1 cellular context compared by ENCODE assay signal in the genomic region with DNA sequence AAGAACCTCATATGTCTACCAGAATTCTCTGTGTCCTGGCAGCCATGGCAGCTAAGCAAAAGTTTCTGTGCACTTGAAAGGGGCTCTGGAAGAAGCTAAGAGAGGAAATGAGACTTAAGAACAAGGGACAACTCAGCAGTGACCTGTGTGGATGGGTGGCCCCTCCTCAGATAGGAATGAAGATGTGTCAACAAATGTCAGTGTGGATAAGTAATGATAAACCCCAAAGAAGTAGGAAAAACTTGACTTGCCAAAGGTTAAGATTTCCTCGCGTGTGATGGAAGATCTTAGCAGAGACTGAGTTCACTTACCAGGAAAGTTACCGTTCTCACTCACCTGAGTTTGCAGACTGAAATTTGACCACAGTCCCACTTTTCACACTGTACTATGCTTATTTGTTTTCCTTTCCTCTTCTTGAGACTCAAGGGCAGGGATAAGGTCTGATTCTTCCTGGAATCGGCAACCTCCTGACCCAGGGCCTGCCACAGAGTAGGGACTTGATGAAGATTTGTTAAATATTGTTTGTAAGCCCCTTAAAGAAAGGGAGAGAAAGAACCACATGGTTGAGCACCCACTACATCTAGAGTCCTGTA.
TF ChIP-seq lines count a peak whose summit lies in the region.

No MANE protein-coding gene starts in this region.

TF ChIP-seq in HEK293, 187 proteins besides CTCF, POLR2A, EP300 and RAD21:
- no peak for TF ChIP-seq ZNF404 (tag by site-specific recombination; IDR thresholded peaks at IDR 0.05)
- no peak for TF ChIP-seq ZNF433 (tag by site-specific recombination; IDR thresholded peaks at IDR 0.05; ENCODE audit: low read depth)
- no peak for TF ChIP-seq ZNF112 (tag by site-specific recombination; IDR thresholded peaks at IDR 0.05)
- no peak for TF ChIP-seq ZNF658 (tag by site-specific recombination; IDR thresholded peaks at IDR 0.05)
- TF ChIP-seq ZNF76 (tag by site-specific recombination; IDR thresholded peaks at IDR 0.05; ENCODE audit: borderline replicate concordance, low read depth) = no peak
- TF ChIP-seq ZFP37 (tag by site-specific recombination; IDR thresholded peaks at IDR 0.05) = no peak
- TF ChIP-seq, protein P1, sequence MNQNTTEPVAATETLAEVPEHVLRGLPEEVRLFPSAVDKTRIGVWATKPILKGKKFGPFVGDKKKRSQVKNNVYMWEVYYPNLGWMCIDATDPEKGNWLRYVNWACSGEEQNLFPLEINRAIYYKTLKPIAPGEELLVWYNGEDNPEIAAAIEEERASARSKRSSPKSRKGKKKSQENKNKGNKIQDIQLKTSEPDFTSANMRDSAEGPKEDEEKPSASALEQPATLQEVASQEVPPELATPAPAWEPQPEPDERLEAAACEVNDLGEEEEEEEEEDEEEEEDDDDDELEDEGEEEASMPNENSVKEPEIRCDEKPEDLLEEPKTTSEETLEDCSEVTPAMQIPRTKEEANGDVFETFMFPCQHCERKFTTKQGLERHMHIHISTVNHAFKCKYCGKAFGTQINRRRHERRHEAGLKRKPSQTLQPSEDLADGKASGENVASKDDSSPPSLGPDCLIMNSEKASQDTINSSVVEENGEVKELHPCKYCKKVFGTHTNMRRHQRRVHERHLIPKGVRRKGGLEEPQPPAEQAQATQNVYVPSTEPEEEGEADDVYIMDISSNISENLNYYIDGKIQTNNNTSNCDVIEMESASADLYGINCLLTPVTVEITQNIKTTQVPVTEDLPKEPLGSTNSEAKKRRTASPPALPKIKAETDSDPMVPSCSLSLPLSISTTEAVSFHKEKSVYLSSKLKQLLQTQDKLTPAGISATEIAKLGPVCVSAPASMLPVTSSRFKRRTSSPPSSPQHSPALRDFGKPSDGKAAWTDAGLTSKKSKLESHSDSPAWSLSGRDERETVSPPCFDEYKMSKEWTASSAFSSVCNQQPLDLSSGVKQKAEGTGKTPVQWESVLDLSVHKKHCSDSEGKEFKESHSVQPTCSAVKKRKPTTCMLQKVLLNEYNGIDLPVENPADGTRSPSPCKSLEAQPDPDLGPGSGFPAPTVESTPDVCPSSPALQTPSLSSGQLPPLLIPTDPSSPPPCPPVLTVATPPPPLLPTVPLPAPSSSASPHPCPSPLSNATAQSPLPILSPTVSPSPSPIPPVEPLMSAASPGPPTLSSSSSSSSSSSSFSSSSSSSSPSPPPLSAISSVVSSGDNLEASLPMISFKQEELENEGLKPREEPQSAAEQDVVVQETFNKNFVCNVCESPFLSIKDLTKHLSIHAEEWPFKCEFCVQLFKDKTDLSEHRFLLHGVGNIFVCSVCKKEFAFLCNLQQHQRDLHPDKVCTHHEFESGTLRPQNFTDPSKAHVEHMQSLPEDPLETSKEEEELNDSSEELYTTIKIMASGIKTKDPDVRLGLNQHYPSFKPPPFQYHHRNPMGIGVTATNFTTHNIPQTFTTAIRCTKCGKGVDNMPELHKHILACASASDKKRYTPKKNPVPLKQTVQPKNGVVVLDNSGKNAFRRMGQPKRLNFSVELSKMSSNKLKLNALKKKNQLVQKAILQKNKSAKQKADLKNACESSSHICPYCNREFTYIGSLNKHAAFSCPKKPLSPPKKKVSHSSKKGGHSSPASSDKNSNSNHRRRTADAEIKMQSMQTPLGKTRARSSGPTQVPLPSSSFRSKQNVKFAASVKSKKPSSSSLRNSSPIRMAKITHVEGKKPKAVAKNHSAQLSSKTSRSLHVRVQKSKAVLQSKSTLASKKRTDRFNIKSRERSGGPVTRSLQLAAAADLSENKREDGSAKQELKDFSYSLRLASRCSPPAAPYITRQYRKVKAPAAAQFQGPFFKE (tag by site-specific recombination; IDR thresholded peaks at IDR 0.05; ENCODE audit: borderline replicate concordance) = no peak
- TF ChIP-seq ZBTB48 (tag by site-specific recombination; IDR thresholded peaks at IDR 0.05) = peak; percentile 60
- no peak for TF ChIP-seq ZNF701 (tag by site-specific recombination; IDR thresholded peaks at IDR 0.05)
- no peak for TF ChIP-seq ZNF169 (tag by site-specific recombination; IDR thresholded peaks at IDR 0.05)
- TF ChIP-seq ZBTB17 (tag by site-specific recombination; IDR thresholded peaks at IDR 0.05) = no peak
- no peak for TF ChIP-seq TCF7L2 (IDR thresholded peaks at IDR 0.05; ENCODE audit: borderline replicate concordance, low read depth, low read length)
- no peak for TF ChIP-seq ZNF350 (tag by site-specific recombination; IDR thresholded peaks at IDR 0.05)
- TF ChIP-seq ZNF677 (tag by site-specific recombination; IDR thresholded peaks at IDR 0.05) = 0 out of 2 replicates have a peak, but pooled peaks have one; percentile 25
- TF ChIP-seq ZNF274 (IDR thresholded peaks at IDR 0.05; ENCODE audit: low read length) = no peak
- TF ChIP-seq ZNF274 (tag by site-specific recombination; IDR thresholded peaks at IDR 0.05; ENCODE audit: borderline replicate concordance) = no peak
- TF ChIP-seq GLI4 (tag by site-specific recombination; IDR thresholded peaks at IDR 0.05) = no peak
